ENCODE assay signal across 9 cellular contexts in genomic region chr12:38903596-38903995, GRCh38. TPM values are rescaled to one million over a fixed set of nuclear protein-coding genes. Genes with fewer than 3 reads are reported as not detected.
DNase-seq lines count a peak whose midpoint lies in the region; ATAC-seq, FAIRE-seq and TF ChIP-seq lines count a peak whose summit lies in the region.
"Had no signal": no experiment of that assay in that cellular context is flagged by ENCODE, and none has a peak within 500 bp of the region (broad histone marks: within the 10 kb centered on the region; RNA-seq: fewer than 3 reads in every experiment).

No MANE protein-coding gene starts in this region.

- H3K4me2 ChIP-seq in endothelial cell of umbilical vein (ENCODE audit: insufficient read depth, low read length) (peak overlapping the region; percentile 82), skeletal muscle satellite cell (ENCODE audit: low read length) (peak overlapping the region; percentile 96)

- BruUV-seq in endothelial cell of umbilical vein (replicated peaks; lab: Mats Ljungman, UMichigan): no TSS peak

- H4K20me1 ChIP-seq in endothelial cell of umbilical vein (replicated peaks; ENCODE audit: control insufficient read depth, extremely low read depth, insufficient read depth, low read length): no peaks in the 10 kb centered on the region

- dilution Hi-C loops in endothelial cell of umbilical vein (cut with MboI; ENCODE audit: extremely low pct_ligation_motif_present, low sequenced_read_pairs): no loop called here

- no peak overlapping the region for H3K4me3 ChIP-seq in endothelial cell of umbilical vein (replicated peaks in 1 of 3; ENCODE audit: insufficient read depth in 1 of 3, low read depth in 1 of 3, low read length in 3 of 3)
- H3K4me3 ChIP-seq in skeletal muscle satellite cell (ENCODE audit: low read length): no peak overlapping the region

- H3K9ac ChIP-seq in endothelial cell of umbilical vein (replicated peaks; ENCODE audit: extremely low read depth, insufficient read depth, low read length) (no peak overlapping the region), skeletal muscle satellite cell (ENCODE audit: low read depth, low read length) (no peak overlapping the region)

- no peaks in the 10 kb centered on the region for H3K27me3 ChIP-seq in endothelial cell of umbilical vein (ENCODE audit: control insufficient read depth in 2 of 2, insufficient read depth in 2 of 2, low read length in 2 of 2)
- no peaks in the 10 kb centered on the region for H3K27me3 ChIP-seq in skeletal muscle satellite cell (ENCODE audit: control insufficient read depth, insufficient read depth, low read length)

- POLR2A ChIA-PET in endothelial cell of umbilical vein (lab: Charles Lee): no interaction called here

- no peak overlapping the region for H3K27ac ChIP-seq in endothelial cell of umbilical vein (ENCODE audit: insufficient read depth, low read depth, low read length)
- H3K27ac ChIP-seq: HL-60 had no signal

- FAIRE-seq in GM12891 (lab: Jason Lieb, UNC) (peak; percentile 61), endothelial cell of umbilical vein (lab: Jason Lieb, UNC) (no peak)

- peaks cover 4% of the 10 kb centered on the region for H3K79me2 ChIP-seq in endothelial cell of umbilical vein (ENCODE audit: control insufficient read depth, insufficient read depth, low read length)

- intact Hi-C loops in endothelial cell of umbilical vein (cut with micrococcal nuclease): no loop called here

- TF ChIP-seq POLR2A in GM12891 (IDR thresholded peaks at IDR 0.05; ENCODE audit: low read depth, low read length) (no peak), endothelial cell of umbilical vein (IDR thresholded peaks at IDR 0.05; ENCODE audit: low read depth, low read length) (no peak)

- no peak for TF ChIP-seq CTCF in endothelial cell of umbilical vein (IDR thresholded peaks at IDR 0.05; ENCODE audit: extremely low read depth in 1 of 2, insufficient read depth in 1 of 2, low read depth in 1 of 2, low read length in 2 of 2)

- no peak overlapping the region for H2AFZ ChIP-seq in endothelial cell of umbilical vein (ENCODE audit: low read depth, low read length)

- CTCF ChIA-PET in endothelial cell of umbilical vein (lab: Charles Lee): interaction anchor here (1.3 to 4.3 kb wide), 4 partner anchors 9 to 238 kb away, joined by 3 to 60 read pairs (median 4); no protein-coding TSS in a partner anchor

- H3K36me3 ChIP-seq in endothelial cell of umbilical vein (ENCODE audit: control insufficient read depth in 2 of 2, extremely low read depth in 1 of 2, insufficient read depth in 2 of 2, low read length in 2 of 2) (no peaks in the 10 kb centered on the region), skeletal muscle satellite cell (ENCODE audit: insufficient read depth, low read length) (no peaks in the 10 kb centered on the region)

- ATAC-seq in HG03354 (IDR thresholded peaks at IDR 0.05; ENCODE audit: poor library complexity, severe bottlenecking, unreplicated experiment): no peak

- H3K9me3 ChIP-seq in endothelial cell of umbilical vein (replicated peaks; ENCODE audit: control insufficient read depth, insufficient read depth, low read length) (no peaks in the 10 kb centered on the region), skeletal muscle satellite cell (replicated peaks; ENCODE audit: low read length) (no peaks in the 10 kb centered on the region)

- H3K4me1 ChIP-seq in endothelial cell of umbilical vein (ENCODE audit: control insufficient read depth, extremely low read depth, insufficient read depth, low read length): peaks cover 19% of the 10 kb centered on the region
- peaks cover 7% of the 10 kb centered on the region for H3K4me1 ChIP-seq in skeletal muscle satellite cell (ENCODE audit: control insufficient read depth, insufficient read depth, low read length)

- H3K9me1 ChIP-seq in endothelial cell of umbilical vein (replicated peaks; ENCODE audit: control insufficient read depth, extremely low read depth, insufficient read depth, low read length): no peaks in the 10 kb centered on the region

- DNase-seq in GM12891 (ENCODE audit: insufficient read length, low spot score) (no peak), OCI-M1 (lab: John Stamatoyannopoulos, UW) (peak; percentile 71), endothelial cell of umbilical vein (ENCODE audit: low read depth, low spot score) (peak; percentile 55), midbrain (lab: John Stamatoyannopoulos, UW) (no peak), HT-29 (ENCODE audit: low spot score) (no peak)
- DNase-seq: NCI-H2081 treated with DMSO at 0.1 percent for 48 hours had no signal

TF ChIP-seq in GM12891, 5 proteins besides CTCF, POLR2A, EP300 and RAD21:
- no peak for TF ChIP-seq POU2F2 (IDR thresholded peaks at IDR 0.05; ENCODE audit: low read depth, low read length)
- TF ChIP-seq PAX5 (IDR thresholded peaks at IDR 0.05; ENCODE audit: insufficient read depth, low read length, severe bottlenecking): no peak
- no peak for TF ChIP-seq SPI1 (IDR thresholded peaks at IDR 0.05; ENCODE audit: low read depth, low read length)
- TF ChIP-seq POLR2AphosphoS5 (IDR thresholded peaks at IDR 0.05; ENCODE audit: low read depth, low read length): no peak
- TF ChIP-seq TAF1 (IDR thresholded peaks at IDR 0.05; ENCODE audit: low read depth, low read length): no peak

TF ChIP-seq in endothelial cell of umbilical vein, 7 proteins besides CTCF, POLR2A, EP300 and RAD21:
- TF ChIP-seq, protein P1, sequence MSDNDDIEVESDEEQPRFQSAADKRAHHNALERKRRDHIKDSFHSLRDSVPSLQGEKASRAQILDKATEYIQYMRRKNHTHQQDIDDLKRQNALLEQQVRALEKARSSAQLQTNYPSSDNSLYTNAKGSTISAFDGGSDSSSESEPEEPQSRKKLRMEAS (IDR thresholded peaks at IDR 0.05; ENCODE audit: insufficient read depth, insufficient read length): no peak
- TF ChIP-seq FOS (IDR thresholded peaks at IDR 0.05; ENCODE audit: borderline replicate concordance, insufficient read depth, low read length) (no peak), POLR2AphosphoS5 (IDR thresholded peaks at IDR 0.05; ENCODE audit: insufficient read depth, low read depth, low read length) (no peak), JUN (IDR thresholded peaks at IDR 0.05; ENCODE audit: borderline replicate concordance, insufficient read depth, insufficient read length, low read depth) (no peak), GATA2 (IDR thresholded peaks at IDR 0.05; ENCODE audit: insufficient read depth, insufficient read length, low read depth, low read length) (no peak), EZH2 (IDR thresholded peaks at IDR 0.05; ENCODE audit: borderline replicate concordance, low read depth, low read length, severe bottlenecking) (no peak), MYC (IDR thresholded peaks at IDR 0.05; ENCODE audit: low read depth, low read length) (no peak)
TF ChIP-seq in endothelial cell of umbilical vein: peak in this region for 0.

RNA-seq across cellular contexts. Expression of gene CPNE8, which starts 1.8 kb away (rescaled TPM):
- 4.9 TPM for polyA plus RNA-seq in GM12891 (2012; ENCODE audit: low read depth, missing spikeins)
- total RNA-seq in endothelial cell of umbilical vein: 12.5 and 13.7 TPM in 2 replicates
- polyA plus RNA-seq in endothelial cell of umbilical vein: 3.2 and 4.4 TPM in 2 replicates
- 2.8 and 3.0 TPM in 2 replicates for polyA plus RNA-seq in endothelial cell of umbilical vein (2011; cell fraction: cytosol; rRNA removed)
- polyA plus RNA-seq in endothelial cell of umbilical vein (2011; cell fraction: nucleus; rRNA removed): 13.5 and 17.5 TPM in 2 replicates
- polyA plus RNA-seq in endothelial cell of umbilical vein (2012): 12.0 and 12.8 TPM in 2 replicates
- polyA minus RNA-seq in endothelial cell of umbilical vein: 5.4 and 11.9 TPM in 2 replicates
- polyA minus RNA-seq in endothelial cell of umbilical vein (2011; cell fraction: cytosol; rRNA and poly(A)+ RNA removed): 16.4 TPM
- 22.8 and 33.2 TPM in 2 replicates for polyA minus RNA-seq in endothelial cell of umbilical vein (2011; cell fraction: nucleus; rRNA and poly(A)+ RNA removed)
- total RNA-seq in skeletal muscle satellite cell (2012; rRNA removed): 12.2 and 18.8 TPM in 2 replicates
- 2.6 and 5.8 TPM in 2 replicates for total RNA-seq in HT-29 (2014; rRNA removed; shearing (Covaris generic))

Comparison
In these comparisons a context has a peak if more than half of its experiments do, and no peak if none do; other contexts are left out.
1. DNase-seq: peak in OCI-M1 (single experiment) and endothelial cell of umbilical vein (single experiment); none in GM12891 (single experiment), midbrain (single experiment) and HT-29 (single experiment).